23 cellular contexts compared by ENCODE assay signal in genomic region chr4:20512053-20512810, GRCh38.
DNase-seq lines count a peak whose midpoint lies in the region; FAIRE-seq and TF ChIP-seq lines count a peak whose summit lies in the region.
"Had no signal": no experiment of that assay in that cellular context is flagged by ENCODE, and none has a peak within 500 bp of the region (broad histone marks: within the 10 kb centered on the region; RNA-seq: fewer than 3 reads in every experiment).

No MANE protein-coding gene starts in this region.

- H3K36me3 ChIP-seq in cardiac muscle cell (peaks cover 7% of the 10 kb centered on the region), left ventricle myocardium inferior (no peaks in the 10 kb centered on the region), bronchial epithelial cell (ENCODE audit: control insufficient read depth, insufficient read depth, low read length) (no peaks in the 10 kb centered on the region), tibial artery (peaks cover 0 to 4% (median 0%) of the 10 kb centered on the region in 3 donors)
- H3K36me3 ChIP-seq: colonic mucosa, prostate gland, SJCRH30 had no signal

- no peak overlapping the region for H3K4me3 ChIP-seq in cardiac muscle cell
- H3K4me3 ChIP-seq in left ventricle myocardium inferior = no peak overlapping the region
- H3K4me3 ChIP-seq in bronchial epithelial cell (ENCODE audit: low read depth, low read length) = no peak overlapping the region
- H3K4me3 ChIP-seq in tibial artery = no peak overlapping the region
- H3K4me3 ChIP-seq: colonic mucosa, gastroesophageal sphincter, lung, prostate gland, SJCRH30 had no signal

- no peaks in the 10 kb centered on the region for H3K9me3 Mint-ChIP-seq in osteocyte (ENCODE audit: unreplicated experiment)
- H3K9me3 Mint-ChIP-seq: natural killer cell treated with Interleukin-12 subunit alpha and Interleukin-12 subunit beta and Interleukin-15 and Interleukin-18, amount 100 ng/mL, for 72 hours had no signal

- peak in 1 of 2 donors; percentile 32 for DNase-seq in cardiac muscle cell (ENCODE audit: low read depth in 1 of 2, low spot score in 1 of 2)
- DNase-seq in left ventricle myocardium inferior = no peak
- DNase-seq in NCI-H510A (lab: John Stamatoyannopoulos, UW) = peak; percentile 27
- peak; percentile 87 for DNase-seq in bronchial epithelial cell (ENCODE audit: low read depth)
- peak; percentile 77 for DNase-seq in pulmonary artery endothelial cell (ENCODE audit: low read depth, low spot score)
- no peak for DNase-seq in UCSD-AML1 (lab: John Stamatoyannopoulos, UW; ENCODE audit: unreplicated experiment)
- no peak for DNase-seq in tibial artery
- no peak for DNase-seq in osteocyte (ENCODE audit: extremely low spot score, unreplicated experiment)
- DNase-seq: activated CD4-positive, alpha-beta T cell treated with anti-CD3 and anti-CD28 coated beads for 1 hour; activated gamma-delta T cell; aorta; colonic mucosa; DMS79 treated with DMSO at 0.1 percent for 48 hours; IMR-90; SJCRH30; stimulated activated CD4-positive, alpha-beta T cell treated with anti-CD3 and anti-CD28 coated beads, Interleukin-12 subunit alpha, Interleukin-12 subunit beta, amount 100 ng/mL, for 4 hours; stimulated activated naive CD4-positive, alpha-beta T cell treated with Interleukin-2 at 50 U/mL for 16 hours; T-helper 2 cell had no signal

- no peak overlapping the region for H3K27ac Mint-ChIP-seq in osteocyte (ENCODE audit: unreplicated experiment)
- H3K27ac Mint-ChIP-seq: natural killer cell treated with Interleukin-12 subunit alpha and Interleukin-12 subunit beta and Interleukin-15 and Interleukin-18, amount 100 ng/mL, for 72 hours had no signal

- TF ChIP-seq CTCF in cardiac muscle cell (IDR thresholded peaks at IDR 0.05; ENCODE audit: low read depth, low read length) = no peak
- no peak for TF ChIP-seq CTCF in left ventricle myocardium inferior (IDR thresholded peaks at IDR 0.05; ENCODE audit: borderline replicate concordance)
- no peak for TF ChIP-seq CTCF in bronchial epithelial cell (IDR thresholded peaks at IDR 0.05; ENCODE audit: insufficient read depth, low read length, severe bottlenecking)
- no peak for TF ChIP-seq CTCF in tibial artery (IDR thresholded peaks at IDR 0.05)
- TF ChIP-seq CTCF in osteocyte (IDR thresholded peaks at IDR 0.05) = no peak

- H3K27ac ChIP-seq in cardiac muscle cell (peak overlapping the region; percentile 37), left ventricle myocardium inferior (replicated peaks) (no peak overlapping the region), tibial artery (peak overlapping the region in 1 of 2 donors; percentile 31)
- H3K27ac ChIP-seq: C4-2B, colonic mucosa, gastroesophageal sphincter, SJCRH30 had no signal

- intact Hi-C loops in left ventricle myocardium inferior (cut with micrococcal nuclease) = no loop called here
- intact Hi-C loops in tibial artery (cut with DNase I; ENCODE audit: low total_unique reads) = no loop called here

- H3K9me3 ChIP-seq in cardiac muscle cell (ENCODE audit: low read depth) = no peaks in the 10 kb centered on the region
- H3K9me3 ChIP-seq in left ventricle myocardium inferior (replicated peaks) = no peaks in the 10 kb centered on the region
- no peaks in the 10 kb centered on the region for H3K9me3 ChIP-seq in tibial artery
- H3K9me3 ChIP-seq: colonic mucosa, gastroesophageal sphincter, prostate gland, SJCRH30 had no signal

- H3K27me3 Mint-ChIP-seq in osteocyte (ENCODE audit: unreplicated experiment) = no peaks in the 10 kb centered on the region
- H3K27me3 Mint-ChIP-seq: natural killer cell treated with Interleukin-12 subunit alpha and Interleukin-12 subunit beta and Interleukin-15 and Interleukin-18, amount 100 ng/mL, for 72 hours had no signal

- peaks cover 27% of the 10 kb centered on the region for H3K4me1 ChIP-seq in cardiac muscle cell (ENCODE audit: low read depth)
- no peaks in the 10 kb centered on the region for H3K4me1 ChIP-seq in left ventricle myocardium inferior
- peaks cover 0 to 14% (median 0%) of the 10 kb centered on the region in 4 donors for H3K4me1 ChIP-seq in tibial artery
- H3K4me1 ChIP-seq: colonic mucosa, gastroesophageal sphincter, prostate gland, SJCRH30 had no signal

- H3K36me3 Mint-ChIP-seq in osteocyte (ENCODE audit: unreplicated experiment) = no peaks in the 10 kb centered on the region
- H3K36me3 Mint-ChIP-seq: natural killer cell treated with Interleukin-12 subunit alpha and Interleukin-12 subunit beta and Interleukin-15 and Interleukin-18, amount 100 ng/mL, for 72 hours had no signal

- H3K4me3 Mint-ChIP-seq in osteocyte (ENCODE audit: unreplicated experiment) = no peak overlapping the region
- H3K4me3 Mint-ChIP-seq: natural killer cell treated with Interleukin-12 subunit alpha and Interleukin-12 subunit beta and Interleukin-15 and Interleukin-18, amount 100 ng/mL, for 72 hours had no signal

- no peak for FAIRE-seq in bronchial epithelial cell (lab: Jason Lieb, UNC)

- peaks cover 9% of the 10 kb centered on the region for H3K4me1 Mint-ChIP-seq in osteocyte (ENCODE audit: unreplicated experiment)

- H3K27me3 ChIP-seq in cardiac muscle cell (no peaks in the 10 kb centered on the region), left ventricle myocardium inferior (ENCODE audit: low read depth) (no peaks in the 10 kb centered on the region), bronchial epithelial cell (ENCODE audit: control insufficient read depth, insufficient read depth, low read length) (no peaks in the 10 kb centered on the region), tibial artery (no peaks in the 10 kb centered on the region)
- H3K27me3 ChIP-seq: colonic mucosa, gastroesophageal sphincter, SJCRH30 had no signal

Comparison
In these comparisons a context has a peak if more than half of its experiments do, and no peak if none do; other contexts are left out.
1. DNase-seq: peak in NCI-H510A (single experiment), bronchial epithelial cell (single experiment) and pulmonary artery endothelial cell (single experiment); none in left ventricle myocardium inferior (single experiment), UCSD-AML1 (single experiment), tibial artery (0 of 2) and osteocyte (single experiment).